15 cellular contexts compared by ENCODE assay signal in the genomic region with DNA sequence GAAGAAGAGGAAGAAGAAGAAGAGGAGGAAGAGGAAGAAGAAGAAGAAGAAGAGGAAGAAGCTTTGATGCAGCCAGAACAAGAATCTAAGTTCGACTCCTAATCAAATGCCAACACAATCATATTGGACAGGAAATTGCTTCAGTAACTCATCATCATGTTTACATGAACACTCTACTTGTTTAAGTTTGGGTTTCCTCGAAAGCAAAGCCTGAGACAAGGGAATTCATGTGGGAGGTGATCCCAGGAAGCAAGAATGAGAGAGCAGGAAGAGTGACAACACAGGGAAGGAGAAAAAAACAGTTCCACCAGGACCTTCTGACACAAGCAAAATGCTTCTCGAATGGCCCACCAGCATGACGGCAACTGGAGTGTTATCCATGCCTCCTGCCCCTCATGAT.
DNase-seq lines count a peak whose midpoint lies in the region; ATAC-seq, FAIRE-seq and TF ChIP-seq lines count a peak whose summit lies in the region.
"Had no signal": no experiment of that assay in that cellular context is flagged by ENCODE, and none has a peak within 500 bp of the region (broad histone marks: within the 10 kb centered on the region; RNA-seq: fewer than 3 reads in every experiment).

No MANE protein-coding gene starts in this region.

- TF ChIP-seq EP300 in HepG2 (IDR thresholded peaks at IDR 0.05; ENCODE audit: low read depth in 2 of 2, low read length in 2 of 2) (no peak), HepG2 (CRISPR knock-in tag; IDR thresholded peaks at IDR 0.05; ENCODE audit: borderline replicate concordance) (no peak)

- CTCF ChIA-PET in HepG2 (lab: Yijun Ruan, JAX; ENCODE audit: low intra/inter-chr PET ratio, low total read pairs) = no interaction called here
- CTCF ChIA-PET in HEK293 (lab: Yijun Ruan, JAX) = interaction anchor here (0.6 to 0.7 kb wide), 2 partner anchors 77 to 169 kb away, joined by 3 read pairs; no protein-coding TSS in a partner anchor

- H3K9ac ChIP-seq in HepG2 (ENCODE audit: insufficient read depth, low read depth, low read length) = no peak overlapping the region
- H3K9ac ChIP-seq: KMS-11 had no signal

- peaks cover 3 to 15% of the 10 kb centered on the region in 2 experiments; a peak in 3 of 5 replicates for H3K27me3 ChIP-seq in HepG2 (ENCODE audit: control insufficient read depth in 1 of 2, insufficient read depth in 2 of 2, low read length in 2 of 2)
- H3K27me3 ChIP-seq in right lobe of liver = no peaks in the 10 kb centered on the region

- POLR2A ChIA-PET in HepG2 (lab: Yijun Ruan, JAX) = no interaction called here
- POLR2A ChIA-PET in HEK293 (lab: Yijun Ruan, JAX) = no interaction called here

- ATAC-seq in HepG2 (no peak), right lobe of liver (no peak)

- H3K4me3 ChIP-seq in HepG2 (replicated peaks in 1 of 3; ENCODE audit: insufficient read depth in 1 of 3, low read depth in 2 of 3, low read length in 3 of 3) (no peak overlapping the region), right lobe of liver (no peak overlapping the region), HEK293 (ENCODE audit: low read depth, low read length) (no peak overlapping the region)

- H3K4me1 ChIP-seq in HepG2 (ENCODE audit: insufficient read depth, low read length) (no peaks in the 10 kb centered on the region), right lobe of liver (no peaks in the 10 kb centered on the region), HEK293 (ENCODE audit: control insufficient read depth, insufficient read depth, low read length) (no peaks in the 10 kb centered on the region)

- 6% methylated on average over 4 of the region's 4 CpGs for WGBS in HepG2 (ENCODE audit: low lambda C conversion rate)
- 37% methylated on average over 4 of the region's 4 CpGs for WGBS in right lobe of liver (ENCODE audit: insufficient coverage, low coverage, low lambda C conversion rate, missing lambda C conversion rate)

- in situ Hi-C loops in HepG2 (cut with HindIII; ENCODE audit: extremely low pct_ligation_motif_present, low pct_unique_long_range_greater_than_20kb) = no loop called here

- H3K36me3 ChIP-seq in HepG2 (replicated peaks in 1 of 2; ENCODE audit: control insufficient read depth in 1 of 2, insufficient read depth in 2 of 2, low read length in 2 of 2) (no peaks in the 10 kb centered on the region), right lobe of liver (no peaks in the 10 kb centered on the region), HEK293 (ENCODE audit: control insufficient read depth in 2 of 2, insufficient read depth in 1 of 2, low read length in 2 of 2) (no peaks in the 10 kb centered on the region)

- no peak overlapping the region for H2AFZ ChIP-seq in HepG2 (ENCODE audit: low read length)

- H3K27ac ChIP-seq in HepG2 (ENCODE audit: extremely low read length, insufficient read depth, low read length) (no peak overlapping the region), right lobe of liver (no peak overlapping the region), HEK293 (ENCODE audit: extremely low read depth, low read depth, low read length) (no peak overlapping the region)
- H3K27ac ChIP-seq: C4-2B, KMS-11 had no signal

- H3K4me2 ChIP-seq in HepG2 (ENCODE audit: low read depth, low read length) = no peak overlapping the region
- H3K4me2 ChIP-seq: KMS-11 had no signal

- no peaks in the 10 kb centered on the region for H3K79me2 ChIP-seq in HepG2 (ENCODE audit: insufficient read depth, low read length)

- no TSS peak for BruUV-seq in HepG2 (replicated peaks; lab: Mats Ljungman, UMichigan)

- intact Hi-C loops in HepG2 (cut with micrococcal nuclease; ENCODE audit: unreplicated experiment) (no loop called here), right lobe of liver (cut with DNase I) (no loop called here)

- TF ChIP-seq RAD21 in HepG2 (CRISPR knock-in tag; IDR thresholded peaks at IDR 0.05) = no peak

- no peaks in the 10 kb centered on the region for H4K20me1 ChIP-seq in HepG2 (ENCODE audit: insufficient read depth, low read length)

- no peaks in the 10 kb centered on the region for H3K9me3 ChIP-seq in HepG2 (ENCODE audit: low read length)
- H3K9me3 ChIP-seq in right lobe of liver = no peaks in the 10 kb centered on the region
- H3K9me3 ChIP-seq in HEK293 (ENCODE audit: control insufficient read depth, insufficient read depth, low read depth, low read length) = no peaks in the 10 kb centered on the region

- FAIRE-seq in HepG2 (lab: Jason Lieb, UNC) = no peak
- FAIRE-seq: G401.6, GM12891 had no signal

- TF ChIP-seq POLR2A in HepG2 (IDR thresholded peaks at IDR 0.05; ENCODE audit: insufficient read depth in 1 of 2, low read depth in 2 of 2, low read length in 2 of 2) = no peak
- TF ChIP-seq POLR2A in right lobe of liver (IDR thresholded peaks at IDR 0.05) = no peak

- DNase-seq in HepG2 (ENCODE audit: low spot score) (no peak), right lobe of liver (no peak), iris pigment epithelial cell (ENCODE audit: low read depth) (peak; percentile 15), AG20443 (ENCODE audit: low spot score) (no peak), GM20000 (ENCODE audit: low spot score) (no peak)
- DNase-seq: CD4-positive, alpha-beta T cell; DMS153; DMS79; GOT3; H9 had no signal

- TF ChIP-seq CTCF in HepG2 (CRISPR knock-in tag; IDR thresholded peaks at IDR 0.05) (no peak), right lobe of liver (IDR thresholded peaks at IDR 0.05) (no peak), HEK293 (tag by site-specific recombination; IDR thresholded peaks at IDR 0.05) (no peak), GM20000 (IDR thresholded peaks at IDR 0.05; ENCODE audit: extremely low read depth, missing control alignments) (no peak)

TF ChIP-seq in HepG2, 621 proteins besides CTCF, POLR2A, EP300 and RAD21:
- TF ChIP-seq BCL6 (CRISPR knock-in tag; IDR thresholded peaks at IDR 0.05) (peak; percentile 53; the same call in 1 of the 2 replicates), GABPB1 (CRISPR knock-in tag; IDR thresholded peaks at IDR 0.05) (no peak)

TF ChIP-seq in HEK293, 187 proteins besides CTCF, POLR2A, EP300 and RAD21:
- TF ChIP-seq ZNF639 (tag by site-specific recombination; IDR thresholded peaks at IDR 0.05) = no peak
- TF ChIP-seq, protein P1, sequence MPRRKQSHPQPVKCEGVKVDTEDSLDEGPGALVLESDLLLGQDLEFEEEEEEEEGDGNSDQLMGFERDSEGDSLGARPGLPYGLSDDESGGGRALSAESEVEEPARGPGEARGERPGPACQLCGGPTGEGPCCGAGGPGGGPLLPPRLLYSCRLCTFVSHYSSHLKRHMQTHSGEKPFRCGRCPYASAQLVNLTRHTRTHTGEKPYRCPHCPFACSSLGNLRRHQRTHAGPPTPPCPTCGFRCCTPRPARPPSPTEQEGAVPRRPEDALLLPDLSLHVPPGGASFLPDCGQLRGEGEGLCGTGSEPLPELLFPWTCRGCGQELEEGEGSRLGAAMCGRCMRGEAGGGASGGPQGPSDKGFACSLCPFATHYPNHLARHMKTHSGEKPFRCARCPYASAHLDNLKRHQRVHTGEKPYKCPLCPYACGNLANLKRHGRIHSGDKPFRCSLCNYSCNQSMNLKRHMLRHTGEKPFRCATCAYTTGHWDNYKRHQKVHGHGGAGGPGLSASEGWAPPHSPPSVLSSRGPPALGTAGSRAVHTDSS (tag by site-specific recombination; IDR thresholded peaks at IDR 0.05) = 0 out of 2 replicates have a peak, but pooled peaks have one; percentile 37
- TF ChIP-seq ZNF596 (tag by site-specific recombination; IDR thresholded peaks at IDR 0.05) = no peak
- TF ChIP-seq, protein P2, sequence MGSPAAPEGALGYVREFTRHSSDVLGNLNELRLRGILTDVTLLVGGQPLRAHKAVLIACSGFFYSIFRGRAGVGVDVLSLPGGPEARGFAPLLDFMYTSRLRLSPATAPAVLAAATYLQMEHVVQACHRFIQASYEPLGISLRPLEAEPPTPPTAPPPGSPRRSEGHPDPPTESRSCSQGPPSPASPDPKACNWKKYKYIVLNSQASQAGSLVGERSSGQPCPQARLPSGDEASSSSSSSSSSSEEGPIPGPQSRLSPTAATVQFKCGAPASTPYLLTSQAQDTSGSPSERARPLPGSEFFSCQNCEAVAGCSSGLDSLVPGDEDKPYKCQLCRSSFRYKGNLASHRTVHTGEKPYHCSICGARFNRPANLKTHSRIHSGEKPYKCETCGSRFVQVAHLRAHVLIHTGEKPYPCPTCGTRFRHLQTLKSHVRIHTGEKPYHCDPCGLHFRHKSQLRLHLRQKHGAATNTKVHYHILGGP (tag by site-specific recombination; IDR thresholded peaks at IDR 0.05) = peak; percentile 45; the same call in 1 of the 2 replicates
